ENCODE assay signal across 26 cellular contexts in genomic region chr2:23468384-23469141, GRCh38.
"Had no signal": no experiment of that assay in that cellular context is flagged by ENCODE, and none has a peak within 500 bp of the region (broad histone marks: within the 10 kb centered on the region; RNA-seq: fewer than 3 reads in every experiment).

No MANE protein-coding gene starts in this region.

- H3K36me3 ChIP-seq: adrenal gland, breast epithelium, Peyer's patch had no signal

- H3K4me2 ChIP-seq: SK-N-SH had no signal

- H3K4me1 ChIP-seq: adrenal gland, breast epithelium, SJCRH30 had no signal

- H3K4me3 ChIP-seq: adrenal gland, breast epithelium, Peyer's patch, SJCRH30 had no signal

- H3K27ac Mint-ChIP-seq: activated CD8-positive, alpha-beta T cell treated with anti-CD3 and anti-CD28 coated beads, Interleukin-2, amount 10 ng/mL, durations not matched to agents 7 days and 5 days; activated naive CD8-positive, alpha-beta T cell treated with anti-CD3 and anti-CD28 coated beads, Interleukin-2, amount 10 ng/mL, durations not matched to agents 7 days and 5 days had no signal

- H3K27ac ChIP-seq: adrenal gland, breast epithelium, RWPE1, SJCRH30, VCaP had no signal

- H3K9me3 ChIP-seq: adrenal gland, breast epithelium, Peyer's patch, SJCRH30, SK-N-SH had no signal

- DNase-seq: activated CD4-positive, alpha-beta T cell treated with anti-CD3 and anti-CD28 coated beads for 48 hours; activated CD4-positive, alpha-beta T cell treated with anti-CD3 and anti-CD28 coated beads, Interleukin-2, amount 50 U/mL, for 4 hours; activated CD8-positive, alpha-beta memory T cell treated with anti-CD3 and anti-CD28 coated beads, Interleukin-2, amount 50 U/mL, for 48 hours; activated CD8-positive, alpha-beta T cell treated with anti-CD3 and anti-CD28 coated beads, Interleukin-2, amount 10 ng/mL, durations not matched to agents 7 days and 5 days; activated naive CD4-positive, alpha-beta T cell treated with anti-CD3 and anti-CD28 coated beads, Interleukin-2, amount 50 U/mL, for 16 hours; activated naive CD8-positive, alpha-beta T cell treated with anti-CD3 and anti-CD28 coated beads, Interleukin-2, amount 10 ng/mL, durations not matched to agents 7 days and 5 days; activated T-cell treated with anti-CD3 and anti-CD28 coated beads, Interleukin-2, amount 50 U/mL, for 1 hour; aorta; caudate nucleus; Karpas-422; MM.1S; NCI-H1105; NCI-H1436; NCI-H1694 treated with DMSO at 0.1 percent for 48 hours; NCI-H2029 treated with DMSO at 0.1 percent for 48 hours; NCI-H345; NCI-H510A treated with DMSO at 0.1 percent for 48 hours; Right ventricle myocardium superior; SJCRH30; SK-N-SH; T-helper 1 cell had no signal

- H3K27me3 ChIP-seq: adrenal gland, Peyer's patch, SJCRH30 had no signal

- H3K4me1 Mint-ChIP-seq: activated naive CD8-positive, alpha-beta T cell treated with anti-CD3 and anti-CD28 coated beads, Interleukin-2, amount 10 ng/mL, durations not matched to agents 7 days and 5 days had no signal

- H3K9ac ChIP-seq: SK-N-SH had no signal

- H3K9me3 Mint-ChIP-seq: activated naive CD8-positive, alpha-beta T cell treated with anti-CD3 and anti-CD28 coated beads, Interleukin-2, amount 10 ng/mL, durations not matched to agents 7 days and 5 days had no signal

- H3K4me3 Mint-ChIP-seq: activated CD8-positive, alpha-beta T cell treated with anti-CD3 and anti-CD28 coated beads, Interleukin-2, amount 10 ng/mL, durations not matched to agents 7 days and 5 days; activated naive CD8-positive, alpha-beta T cell treated with anti-CD3 and anti-CD28 coated beads, Interleukin-2, amount 10 ng/mL, durations not matched to agents 7 days and 5 days had no signal

- ATAC-seq: activated CD8-positive, alpha-beta T cell treated with anti-CD3 and anti-CD28 coated beads, Interleukin-2, amount 10 ng/mL, durations not matched to agents 7 days and 5 days had no signal
